ENCODE assay signal across 1 cellular context in the genomic region with DNA sequence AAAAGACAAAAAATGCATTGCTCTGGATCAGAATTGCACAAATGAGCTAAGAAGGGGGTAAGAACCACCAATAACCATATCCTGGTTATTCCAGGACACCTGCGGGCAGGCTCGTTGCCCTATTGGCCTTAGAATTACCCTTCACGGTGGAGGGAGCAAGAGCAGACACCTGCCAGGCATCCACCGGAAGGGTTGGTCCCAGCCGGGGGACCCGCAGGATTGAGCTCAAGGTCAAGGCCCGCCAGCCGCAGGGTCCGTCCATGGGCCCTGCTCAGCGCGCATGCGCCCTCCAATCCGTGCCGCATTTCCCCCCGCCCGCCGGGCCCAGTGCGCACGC.
TF ChIP-seq lines count a peak whose summit lies in the region.

No MANE protein-coding gene starts in this region.

TF ChIP-seq in GM12878, 131 proteins besides CTCF, POLR2A, EP300 and RAD21 (continued from another document):
- TF ChIP-seq PAX5 (IDR thresholded peaks at IDR 0.05; ENCODE audit: borderline replicate concordance, low read depth, low read length): 0 out of 2 replicates have a peak, but pooled peaks have one; percentile 34
